In genomic region chr3:38114052-38114874, GRCh38 we compare ENCODE assay signal across 32 cellular contexts. TPM values are rescaled to one million over a fixed set of nuclear protein-coding genes. Genes with fewer than 3 reads are reported as not detected.
DNase-seq lines count a peak whose midpoint lies in the region; ATAC-seq, FAIRE-seq and TF ChIP-seq lines count a peak whose summit lies in the region.
"Had no signal": no experiment of that assay in that cellular context is flagged by ENCODE, and none has a peak within 500 bp of the region (broad histone marks: within the 10 kb centered on the region; RNA-seq: fewer than 3 reads in every experiment).

No MANE protein-coding gene starts in this region.

- no peak for ATAC-seq in lower lobe of right lung
- no peak for ATAC-seq in stimulated activated effector memory CD8-positive, alpha-beta T cell treated with anti-CD3 and anti-CD28 coated beads, Interleukin-12 subunit alpha, Interleukin-12 subunit beta, amount 100 ng/mL, for 72 hours
- ATAC-seq: HCT116, left ventricle myocardium superior, psoas muscle, Right ventricle myocardium inferior, T-helper 17 cell had no signal

- H3K27ac ChIP-seq in lower lobe of right lung: no peak overlapping the region
- H3K27ac ChIP-seq in tibial artery: no peak overlapping the region
- no peak overlapping the region for H3K27ac ChIP-seq in small intestine (ENCODE audit: low read depth in 1 of 2, low read length in 1 of 2)
- H3K27ac ChIP-seq: esophagus muscularis mucosa, neutrophil, PC-9, psoas muscle, uterus had no signal

- H3K4me1 ChIP-seq in lower lobe of right lung (peaks cover 5% of the 10 kb centered on the region), tibial artery (peaks cover 0 to 6% (median 0%) of the 10 kb centered on the region in 4 donors), small intestine (ENCODE audit: control insufficient read depth in 2 of 2, insufficient read depth in 1 of 2, low read depth in 1 of 2, low read length in 1 of 2) (no peaks in the 10 kb centered on the region)
- H3K4me1 ChIP-seq: esophagus muscularis mucosa, psoas muscle, uterus had no signal

- no peaks in the 10 kb centered on the region for H3K27me3 ChIP-seq in lower lobe of right lung (ENCODE audit: low read depth)
- H3K27me3 ChIP-seq in tibial artery: no peaks in the 10 kb centered on the region
- no peaks in the 10 kb centered on the region for H3K27me3 ChIP-seq in small intestine (ENCODE audit: control insufficient read depth in 2 of 2, insufficient read depth in 2 of 2, low read length in 2 of 2)
- H3K27me3 ChIP-seq: esophagus muscularis mucosa, neutrophil, uterus had no signal

- H3K36me3 ChIP-seq in lower lobe of right lung (peaks cover 8% of the 10 kb centered on the region), tibial artery (peaks cover 0 to 8% (median 0%) of the 10 kb centered on the region in 3 donors), small intestine (ENCODE audit: control insufficient read depth in 2 of 2, insufficient read depth in 2 of 2, low read length in 2 of 2) (no peaks in the 10 kb centered on the region)
- H3K36me3 ChIP-seq: uterus had no signal

- no peak overlapping the region for H3K27ac Mint-ChIP-seq in stimulated activated effector memory CD8-positive, alpha-beta T cell treated with anti-CD3 and anti-CD28 coated beads, Interleukin-12 subunit alpha, Interleukin-12 subunit beta, amount 100 ng/mL, for 72 hours
- H3K27ac Mint-ChIP-seq: mesothelial cell of epicardium had no signal

- intact Hi-C loops in lower lobe of right lung (cut with DNase I) (no loop called here), tibial artery (cut with DNase I; ENCODE audit: low total_unique reads) (no loop called here)

- H3K4me3 Mint-ChIP-seq in stimulated activated effector memory CD8-positive, alpha-beta T cell treated with anti-CD3 and anti-CD28 coated beads, Interleukin-12 subunit alpha, Interleukin-12 subunit beta, amount 100 ng/mL, for 72 hours: no peak overlapping the region
- H3K4me3 Mint-ChIP-seq: mesothelial cell of epicardium, T-helper 17 cell had no signal

- no peak overlapping the region for H3K4me3 ChIP-seq in lower lobe of right lung
- H3K4me3 ChIP-seq in tibial artery: no peak overlapping the region
- H3K4me3 ChIP-seq in small intestine (ENCODE audit: low read depth in 1 of 2, low read length in 2 of 2): no peak overlapping the region
- H3K4me3 ChIP-seq: esophagus muscularis mucosa, PC-9, psoas muscle, uterus had no signal

- H3K36me3 Mint-ChIP-seq in stimulated activated effector memory CD8-positive, alpha-beta T cell treated with anti-CD3 and anti-CD28 coated beads, Interleukin-12 subunit alpha, Interleukin-12 subunit beta, amount 100 ng/mL, for 72 hours: peaks cover 7% of the 10 kb centered on the region
- H3K36me3 Mint-ChIP-seq: mesothelial cell of epicardium, naive B cell had no signal

- FAIRE-seq in small intestine (lab: Jason Lieb, UNC): no peak
- FAIRE-seq: A204.1, endometrium, islet of Langerhans, TTC549 had no signal

- peaks cover 18% of the 10 kb centered on the region for H3K4me1 Mint-ChIP-seq in stimulated activated effector memory CD8-positive, alpha-beta T cell treated with anti-CD3 and anti-CD28 coated beads, Interleukin-12 subunit alpha, Interleukin-12 subunit beta, amount 100 ng/mL, for 72 hours
- H3K4me1 Mint-ChIP-seq: mesothelial cell of epicardium had no signal

- TF ChIP-seq CTCF in lower lobe of right lung (IDR thresholded peaks at IDR 0.05) (no peak), tibial artery (IDR thresholded peaks at IDR 0.05) (no peak)

- 87% methylated on average over 13 of the region's 13 CpGs for WGBS in small intestine, 3 donors

- H3K9me3 ChIP-seq in lower lobe of right lung (no peaks in the 10 kb centered on the region), tibial artery (no peaks in the 10 kb centered on the region), small intestine (ENCODE audit: control insufficient read depth, low read depth) (no peaks in the 10 kb centered on the region)
- H3K9me3 ChIP-seq: esophagus muscularis mucosa, neutrophil, psoas muscle, uterus had no signal

- DNase-seq in activated CD8-positive, alpha-beta memory T cell treated with anti-CD3 and anti-CD28 coated beads for 24 hours: peak; percentile 56
- DNase-seq in activated CD8-positive, alpha-beta memory T cell treated with anti-CD3 and anti-CD28 coated beads, Interleukin-2, amount 50 U/mL, for 4 hours: no peak
- DNase-seq in activated CD8-positive, alpha-beta memory T cell treated with anti-CD3 and anti-CD28 coated beads, Interleukin-2, amount 50 U/mL, for 48 hours: peak; percentile 49
- peak; percentile 34 for DNase-seq in lower lobe of right lung
- peak; percentile 16 to 61 for DNase-seq in tibial artery
- DNase-seq in NCI-H1694 (lab: John Stamatoyannopoulos, UW): no peak
- no peak for DNase-seq in small intestine
- no peak for DNase-seq in stimulated activated effector memory CD8-positive, alpha-beta T cell treated with anti-CD3 and anti-CD28 coated beads, Interleukin-12 subunit alpha, Interleukin-12 subunit beta, amount 100 ng/mL, for 72 hours (ENCODE audit: low spot score in 2 of 2)
- DNase-seq: activated naive CD4-positive, alpha-beta T cell; dermis blood vessel endothelial cell; DMS153; foreskin fibroblast; Kasumi-1; left ventricle myocardium superior; NCI-H1417 treated with DMSO at 0.1 percent for 48 hours; NCI-H2081; NCI-H526; PC-9; psoas muscle; stimulated activated naive CD4-positive, alpha-beta T cell; uterus had no signal

- no peaks in the 10 kb centered on the region for H3K9me3 Mint-ChIP-seq in stimulated activated effector memory CD8-positive, alpha-beta T cell treated with anti-CD3 and anti-CD28 coated beads, Interleukin-12 subunit alpha, Interleukin-12 subunit beta, amount 100 ng/mL, for 72 hours
- H3K9me3 Mint-ChIP-seq: mesothelial cell of epicardium, naive B cell had no signal

RNA-seq across cellular contexts. Expression of gene ACAA1, which starts 22.7 kb away (rescaled TPM):
- 88.3 TPM for total RNA-seq in lower lobe of right lung
- polyA plus RNA-seq in small intestine: 100 to 1,000 TPM in 2 of 3 donors, 10 to 100 TPM in 1; 59.6 to 443 (median 272) TPM

RNA-seq across cellular contexts. Expression of gene MYD88, which starts 24.2 kb away (rescaled TPM):
- 99.7 TPM for total RNA-seq in lower lobe of right lung
- 10 to 100 TPM; 32.1 to 62.2 (median 51.6) TPM for polyA plus RNA-seq in small intestine

RNA-seq across cellular contexts. Expression of gene OXSR1, which starts 51.1 kb away (rescaled TPM):
- 29.2 TPM for total RNA-seq in lower lobe of right lung
- 10 to 100 TPM; 15.3 to 21.5 (median 18.1) TPM for polyA plus RNA-seq in small intestine

Comparison
In these comparisons a context has a peak if more than half of its experiments do, and no peak if none do; other contexts are left out.
1. DNase-seq: peak in activated CD8-positive, alpha-beta memory T cell treated with anti-CD3 and anti-CD28 coated beads for 24 hours (single experiment), activated CD8-positive, alpha-beta memory T cell treated with anti-CD3 and anti-CD28 coated beads, Interleukin-2, amount 50 U/mL, for 48 hours (single experiment), lower lobe of right lung (single experiment) and tibial artery (2 of 2); none in activated CD8-positive, alpha-beta memory T cell treated with anti-CD3 and anti-CD28 coated beads, Interleukin-2, amount 50 U/mL, for 4 hours (single experiment), NCI-H1694 (single experiment), small intestine (single experiment) and stimulated activated effector memory CD8-positive, alpha-beta T cell treated with anti-CD3 and anti-CD28 coated beads, Interleukin-12 subunit alpha, Interleukin-12 subunit beta, amount 100 ng/mL, for 72 hours (0 of 2).